Comparison of ENCODE assay signal across 10 cellular contexts in the genomic region with DNA sequence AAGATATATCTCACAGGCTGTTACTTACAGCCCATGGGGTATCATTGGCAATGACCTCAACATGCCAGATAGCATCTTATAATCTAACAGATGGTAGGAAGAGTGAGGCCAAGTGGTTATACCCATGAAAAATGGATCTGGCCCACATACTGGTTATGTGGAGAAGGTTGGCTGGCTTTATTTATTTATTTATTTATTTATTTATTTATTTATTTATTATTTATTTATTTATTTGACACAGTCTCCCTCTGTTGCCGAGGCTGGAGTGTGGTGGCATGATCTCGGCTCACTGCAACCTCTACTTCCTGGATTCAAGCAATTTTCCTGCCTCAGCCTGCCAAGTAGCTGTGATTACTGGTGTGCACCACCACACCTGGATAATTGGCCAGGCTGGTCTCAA. TPM values are rescaled to one million over a fixed set of nuclear protein-coding genes. Genes with fewer than 3 reads are reported as not detected.
"Had no signal": no experiment of that assay in that cellular context is flagged by ENCODE, and none has a peak within 500 bp of the region (broad histone marks: within the 10 kb centered on the region; RNA-seq: fewer than 3 reads in every experiment).

No MANE protein-coding gene starts in this region.

- H3K9me3 ChIP-seq: HAP-1 had no signal

- H3K4me3 ChIP-seq: GM23248, HAP-1 had no signal

- ATAC-seq: HCT116, HepG2 had no signal

- H3K27ac ChIP-seq: GM23248 had no signal

- DNase-seq: GM23248, GOT3, H7, KBM-7 had no signal

- H3K4me1 ChIP-seq: HAP-1 had no signal

- H3K36me3 ChIP-seq: HAP-1 had no signal

- FAIRE-seq: HepG2 had no signal

RNA-seq across cellular contexts. Expression of gene FBXO40, which starts 11.6 kb away (rescaled TPM):
- total RNA-seq: GM23248, H4, HepG2, HT-29 had no signal
- polyA plus RNA-seq: GM23248, HepG2 had no signal

RNA-seq across cellular contexts. Expression of gene ARGFX, which starts 37.0 kb away (rescaled TPM):
- total RNA-seq: GM23248, H4, H7, HepG2, HT-29 had no signal
- polyA plus RNA-seq: GM23248, HepG2, IgD-negative memory B cell had no signal

RNA-seq across cellular contexts. Expression of gene HCLS1, which starts 55.9 kb away (rescaled TPM):
- total RNA-seq: HepG2 had no signal
- polyA plus RNA-seq: HepG2 had no signal

RNA-seq across cellular contexts. Expression of gene POLQ, which starts 59.0 kb away (rescaled TPM):
- polyA plus RNA-seq: IgD-negative memory B cell had no signal
